Comparison of ENCODE assay signal across 8 cellular contexts in genomic region chr2:71530246-71530986, GRCh38.
DNase-seq lines count a peak whose midpoint lies in the region; ATAC-seq and TF ChIP-seq lines count a peak whose summit lies in the region.

No MANE protein-coding gene starts in this region.

- DNase-seq in activated T-cell treated with anti-CD3 and anti-CD28 coated beads, Interleukin-2, amount 50 U/mL, for 48 hours, result peak; percentile 30 to 36
- no peak for DNase-seq in activated T-cell treated with anti-CD3 and anti-CD28 coated beads, Interleukin-2, amount 50 U/mL, for 1 hour
- DNase-seq in HPDE6-E6E7 (ENCODE audit: extremely low spot score), result peak; percentile 37
- DNase-seq in Peyer's patch, result peak in 1 of 3 donors; percentile 45
- peak; percentile 67 for DNase-seq in ecto neural progenitor cell (ENCODE audit: low spot score)
- DNase-seq in mesendoderm, result peak; percentile 77
- no peak for DNase-seq in stimulated activated naive CD4-positive, alpha-beta T cell (lab: John Stamatoyannopoulos, UW)

- no peaks in the 10 kb centered on the region for H3K27me3 ChIP-seq in Peyer's patch
- no peaks in the 10 kb centered on the region for H3K27me3 ChIP-seq in mesendoderm (ENCODE audit: insufficient read depth, low read length, poor library complexity)

- peak in 4 of 6 experiments; percentile 46 to 65 (median 54) for TF ChIP-seq CTCF in Peyer's patch (IDR thresholded peaks at IDR 0.05)

- H2AK5ac ChIP-seq in mesendoderm (ENCODE audit: low read length), result no peak overlapping the region

- H3K56ac ChIP-seq in mesendoderm (ENCODE audit: low read length), result no peak overlapping the region

- H3K27ac ChIP-seq in Peyer's patch (no peak overlapping the region), mesendoderm (ENCODE audit: low read depth, low read length) (no peak overlapping the region)

- H3K18ac ChIP-seq in mesendoderm (ENCODE audit: low read length), result no peak overlapping the region

- H4K5ac ChIP-seq in mesendoderm (ENCODE audit: low read length), result no peak overlapping the region

- no peaks in the 10 kb centered on the region for H3K4me1 ChIP-seq in Peyer's patch
- no peaks in the 10 kb centered on the region for H3K4me1 ChIP-seq in mesendoderm (ENCODE audit: control insufficient read depth, low read depth, low read length)

- H2BK120ac ChIP-seq in mesendoderm (ENCODE audit: low read depth, low read length), result no peak overlapping the region

- no peak overlapping the region for H2BK5ac ChIP-seq in mesendoderm (ENCODE audit: low read length)

- H3K79me2 ChIP-seq in mesendoderm (ENCODE audit: control insufficient read depth, insufficient read depth, low read length), result no peaks in the 10 kb centered on the region

- no peak overlapping the region for H4K8ac ChIP-seq in mesendoderm (ENCODE audit: low read depth, low read length)

- H2BK15ac ChIP-seq in mesendoderm (replicated peaks; ENCODE audit: low read depth), result no peak overlapping the region

- H3K36me3 ChIP-seq in Peyer's patch (no peaks in the 10 kb centered on the region), mesendoderm (ENCODE audit: control insufficient read depth, insufficient read depth, low read length) (no peaks in the 10 kb centered on the region)

- no peak overlapping the region for H3K23ac ChIP-seq in mesendoderm (ENCODE audit: low read length)

- no peak overlapping the region for H3K4me2 ChIP-seq in mesendoderm (ENCODE audit: low read length)

- no peak overlapping the region for H3K4ac ChIP-seq in mesendoderm (ENCODE audit: low read depth, low read length)

- H3K9me3 ChIP-seq in Peyer's patch, result no peaks in the 10 kb centered on the region

- no peak overlapping the region for H3K9ac ChIP-seq in mesendoderm (ENCODE audit: low read length)

- no peak for TF ChIP-seq POLR2A in Peyer's patch (IDR thresholded peaks at IDR 0.05)

- H3K79me1 ChIP-seq in mesendoderm (ENCODE audit: low read length), result no peaks in the 10 kb centered on the region

- H3K4me3 ChIP-seq in Peyer's patch (no peak overlapping the region), mesendoderm (ENCODE audit: low read length) (no peak overlapping the region)

- no peak for ATAC-seq in GM19463 (IDR thresholded peaks at IDR 0.05; ENCODE audit: unreplicated experiment)

- no CpG with 5 or more reads among the region's 13 CpGs for WGBS in mesendoderm (ENCODE audit: extremely low coverage, insufficient coverage, low lambda C conversion rate)

Comparison
In these comparisons a context has a peak if more than half of its experiments do, and no peak if none do; other contexts are left out.
1. DNase-seq: peak in activated T-cell treated with anti-CD3 and anti-CD28 coated beads, Interleukin-2, amount 50 U/mL, for 48 hours (2 of 2), HPDE6-E6E7 (single experiment), ecto neural progenitor cell (single experiment) and mesendoderm (single experiment); none in activated T-cell treated with anti-CD3 and anti-CD28 coated beads, Interleukin-2, amount 50 U/mL, for 1 hour (single experiment) and stimulated activated naive CD4-positive, alpha-beta T cell (0 of 6).